ENCODE assay signal across 13 cellular contexts in genomic region chr5:9439651-9440292, GRCh38.
DNase-seq lines count a peak whose midpoint lies in the region; ATAC-seq and TF ChIP-seq lines count a peak whose summit lies in the region.
"Had no signal": no experiment of that assay in that cellular context is flagged by ENCODE, and none has a peak within 500 bp of the region (broad histone marks: within the 10 kb centered on the region; RNA-seq: fewer than 3 reads in every experiment).

No MANE protein-coding gene starts in this region.

- intact Hi-C loops in esophagus muscularis mucosa (cut with DNase I), result no loop called here

- H3K23ac ChIP-seq in neuronal stem cell (ENCODE audit: low read depth, low read length, poor library complexity), result no peak overlapping the region

- no peak overlapping the region for H2AK5ac ChIP-seq in neuronal stem cell (ENCODE audit: low read depth, low read length)

- H3K36me3 ChIP-seq in SJSA1 (no peaks in the 10 kb centered on the region; the same call in 1 of the 2 replicates), esophagus muscularis mucosa (no peaks in the 10 kb centered on the region), neuronal stem cell (replicated peaks in 1 of 2; ENCODE audit: control insufficient read depth in 2 of 2, insufficient read depth in 2 of 2, low read length in 2 of 2) (peaks cover 0 to 17% of the 10 kb centered on the region in 2 donors)
- H3K36me3 ChIP-seq: right lobe of liver had no signal

- H2BK120ac ChIP-seq in neuronal stem cell (ENCODE audit: low read depth, low read length), result no peak overlapping the region

- peaks cover 38% of the 10 kb centered on the region for H3K4me1 ChIP-seq in SJSA1 (replicated peaks)
- H3K4me1 ChIP-seq in esophagus muscularis mucosa, result peaks cover 0 to 9% (median 4%) of the 10 kb centered on the region in 4 donors
- peaks cover 1 to 11% of the 10 kb centered on the region in 2 donors for H3K4me1 ChIP-seq in neuronal stem cell (ENCODE audit: control insufficient read depth in 2 of 2, insufficient read depth in 1 of 2, low read depth in 1 of 2, low read length in 2 of 2)
- H3K4me1 ChIP-seq: right lobe of liver had no signal

- no peak overlapping the region for H3K9ac ChIP-seq in neuronal stem cell (ENCODE audit: low read depth, low read length, poor library complexity)

- peaks cover 3% of the 10 kb centered on the region for H3K79me1 ChIP-seq in neuronal stem cell (ENCODE audit: low read depth, low read length)

- H3K4ac ChIP-seq in neuronal stem cell (ENCODE audit: low read length), result no peak overlapping the region

- no peak overlapping the region for H2BK12ac ChIP-seq in neuronal stem cell (ENCODE audit: low read length)

- H3K27me3 ChIP-seq in SJSA1 (replicated peaks), result no peaks in the 10 kb centered on the region
- no peaks in the 10 kb centered on the region for H3K27me3 ChIP-seq in esophagus muscularis mucosa
- H3K27me3 ChIP-seq in neuronal stem cell (ENCODE audit: control insufficient read depth in 3 of 3, insufficient read depth in 3 of 3, low read depth in 1 of 3, low read length in 3 of 3), result no peaks in the 10 kb centered on the region
- H3K27me3 ChIP-seq: right lobe of liver had no signal

- DNase-seq in H4 (ENCODE audit: low spot score) (peak; percentile 46), SJSA1 (ENCODE audit: low read depth in 1 of 2, low spot score in 2 of 2) (no peak), esophagus muscularis mucosa (ENCODE audit: extremely low spot score) (peak; percentile 62), retina (peak; percentile 34), neuronal stem cell (ENCODE audit: low spot score) (no peak), GM20000 (ENCODE audit: low spot score) (no peak)
- DNase-seq: amniotic stem cell; mucosa of descending colon; NCI-H1436; right lobe of liver; SHP77; stimulated activated CD4-positive, alpha-beta T cell treated with anti-CD3 and anti-CD28 coated beads, Interleukin-2, amount 100 ng/mL, for 24 hours had no signal

- H3K14ac ChIP-seq in neuronal stem cell (ENCODE audit: low read length), result no peak overlapping the region

- H4K91ac ChIP-seq in neuronal stem cell (ENCODE audit: low read depth, low read length, poor library complexity), result no peak overlapping the region

- no peak overlapping the region for H2BK15ac ChIP-seq in neuronal stem cell (ENCODE audit: low read length)

- no peak overlapping the region for H4K8ac ChIP-seq in neuronal stem cell (ENCODE audit: low read depth, low read length)

- H3K27ac ChIP-seq in SJSA1 (peak overlapping the region; percentile 20), esophagus muscularis mucosa (replicated peaks in 1 of 4) (no peak overlapping the region), neuronal stem cell (replicated peaks; ENCODE audit: low read length) (no peak overlapping the region)
- H3K27ac ChIP-seq: right lobe of liver had no signal

- no peak overlapping the region for H2AFZ ChIP-seq in neuronal stem cell (ENCODE audit: low read length)

- WGBS in esophagus muscularis mucosa, result 56% methylated on average over 5 of the region's 5 CpGs
- WGBS in neuronal stem cell (ENCODE audit: extremely low coverage in 2 of 2, insufficient read length in 2 of 2, insufficient replicate concordance in 1 of 2), 2 donors, result no CpG with 5 or more reads among the region's 5 CpGs

- H3K9me3 ChIP-seq in SJSA1 (replicated peaks), result no peaks in the 10 kb centered on the region
- H3K9me3 ChIP-seq in esophagus muscularis mucosa, result peaks cover 0 to 6% (median 2%) of the 10 kb centered on the region in 4 donors
- H3K9me3 ChIP-seq in neuronal stem cell (replicated peaks in 1 of 2; ENCODE audit: control insufficient read depth in 2 of 2, insufficient read depth in 1 of 2, low read depth in 1 of 2, low read length in 2 of 2), result peaks cover 6 to 13% of the 10 kb centered on the region in 2 donors
- H3K9me3 ChIP-seq: mucosa of descending colon, right lobe of liver had no signal

- no peak overlapping the region for H2BK5ac ChIP-seq in neuronal stem cell (ENCODE audit: low read length)

- H3K18ac ChIP-seq in neuronal stem cell (ENCODE audit: low read length), result no peak overlapping the region

- H3K4me3 ChIP-seq in SJSA1, result no peak overlapping the region
- no peak overlapping the region for H3K4me3 ChIP-seq in esophagus muscularis mucosa
- no peak overlapping the region for H3K4me3 ChIP-seq in neuronal stem cell (ENCODE audit: low read length in 2 of 2)
- H3K4me3 ChIP-seq: mucosa of descending colon, right lobe of liver had no signal

- no peak for TF ChIP-seq CTCF in esophagus muscularis mucosa (IDR thresholded peaks at IDR 0.05)
- TF ChIP-seq CTCF in GM20000 (IDR thresholded peaks at IDR 0.05; ENCODE audit: extremely low read depth, missing control alignments), result no peak

- H3K4me2 ChIP-seq in neuronal stem cell (ENCODE audit: insufficient read depth, low read length, poor library complexity, severe bottlenecking), result no peak overlapping the region

- TF ChIP-seq EP300 in esophagus muscularis mucosa (IDR thresholded peaks at IDR 0.05), result no peak

- TF ChIP-seq POLR2A in esophagus muscularis mucosa (IDR thresholded peaks at IDR 0.05; ENCODE audit: low read depth), result no peak

- ATAC-seq in HG02973 (IDR thresholded peaks at IDR 0.05; ENCODE audit: unreplicated experiment), result no peak
- ATAC-seq: mucosa of descending colon, right lobe of liver had no signal

Comparison
In these comparisons a context has a peak if more than half of its experiments do, and no peak if none do; other contexts are left out.
1. DNase-seq: peak in H4 (single experiment), esophagus muscularis mucosa (single experiment) and retina (single experiment); none in SJSA1 (0 of 2), neuronal stem cell (single experiment) and GM20000 (single experiment).